23 cellular contexts compared by ENCODE assay signal in the genomic region with DNA sequence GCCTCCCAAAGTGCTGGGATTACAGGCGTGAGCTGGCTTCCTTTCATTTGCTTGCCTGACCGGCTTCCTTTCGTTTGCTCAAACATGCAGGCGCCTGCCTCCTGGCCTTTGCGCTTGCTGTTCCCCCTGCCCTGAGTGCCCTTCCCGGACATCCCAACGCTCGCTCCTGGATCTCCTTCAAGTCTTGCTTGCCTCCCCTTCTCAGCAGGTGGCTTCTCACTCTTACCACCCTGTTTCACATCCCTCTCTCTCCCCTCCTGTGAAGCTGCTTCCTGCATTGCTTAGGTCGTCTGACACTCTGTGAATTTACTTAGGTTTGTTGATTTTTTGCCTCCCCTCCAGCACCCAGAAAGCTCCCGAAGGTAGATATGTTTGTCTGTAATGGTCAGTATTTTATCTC. TPM values are rescaled to one million over a fixed set of nuclear protein-coding genes. Genes with fewer than 3 reads are reported as not detected.
DNase-seq lines count a peak whose midpoint lies in the region; ATAC-seq, FAIRE-seq and TF ChIP-seq lines count a peak whose summit lies in the region.
"Had no signal": no experiment of that assay in that cellular context is flagged by ENCODE, and none has a peak within 500 bp of the region (broad histone marks: within the 10 kb centered on the region; RNA-seq: fewer than 3 reads in every experiment).

No MANE protein-coding gene starts in this region.

- H3K4me1 Mint-ChIP-seq in neural crest cell, result no peaks in the 10 kb centered on the region
- H3K4me1 Mint-ChIP-seq: CD8-positive, alpha-beta memory T cell had no signal

- CTCF ChIA-PET in H1 (lab: Charles Lee; ENCODE audit: partially characterized antibody), result interaction anchor here (1.2 to 2.4 kb wide), 5 partner anchors 9 to 137 kb away, joined by 3 to 9 read pairs (median 4); no protein-coding TSS in a partner anchor

- H3K79me1 ChIP-seq in H1 (ENCODE audit: low read depth, low read length), result no peaks in the 10 kb centered on the region

- H4K91ac ChIP-seq in H1 (replicated peaks; ENCODE audit: insufficient read length, low read length), result peak overlapping the region; percentile 35

- no peaks in the 10 kb centered on the region for H3K36me3 Mint-ChIP-seq in neural crest cell (ENCODE audit: low read depth)
- H3K36me3 Mint-ChIP-seq: CD8-positive, alpha-beta memory T cell had no signal

- FAIRE-seq in H1 (lab: Jason Lieb, UNC), result no peak
- FAIRE-seq: A204.1, D721Med, G401.6 had no signal

- POLR2A ChIA-PET in H1 (lab: Charles Lee; ENCODE audit: partially characterized antibody), result no interaction called here

- TF ChIP-seq POLR2A in H1 (IDR thresholded peaks at IDR 0.05; ENCODE audit: control extremely low read depth in 1 of 2, low read depth in 2 of 2, low read length in 2 of 2), result no peak

- TF ChIP-seq CTCF in right atrium auricular region (IDR thresholded peaks at IDR 0.05), result no peak
- TF ChIP-seq CTCF in H1 (IDR thresholded peaks at IDR 0.05; ENCODE audit: control extremely low read depth in 1 of 3, insufficient read depth in 1 of 3, low read depth in 1 of 3, low read length in 3 of 3), result no peak
- TF ChIP-seq CTCF in neural crest cell (conservative IDR thresholded peaks at IDR 0.05), result no peak
- no peak for TF ChIP-seq CTCF in upper lobe of right lung (IDR thresholded peaks at IDR 0.05)

- no peak for DNase-seq in right atrium auricular region (ENCODE audit: low spot score)
- DNase-seq in cardiac septum (ENCODE audit: low spot score), result no peak
- no peak for DNase-seq in H1 (ENCODE audit: low read depth in 1 of 2, low spot score in 2 of 2)
- DNase-seq in neural crest cell (ENCODE audit: low read depth, low spot score), result no peak
- no peak for DNase-seq in upper lobe of right lung
- no peak for DNase-seq in amygdala (lab: John Stamatoyannopoulos, UW)
- no peak for DNase-seq in stimulated activated naive CD8-positive, alpha-beta T cell treated with anti-CD3 and anti-CD28 coated beads, Interleukin-15, Interleukin-2, amounts not matched to agents 100 U/mL and 50 U/mL, for 24 hours
- DNase-seq: CD8-positive, alpha-beta memory T cell; DMS79; GOT3; HFFc6; KBM-7; MV-4-11; NCI-H1417; NCI-H187 treated with DMSO at 0.1 percent for 48 hours; NK-92 treated with Interleukin-12 subunit alpha and Interleukin-12 subunit beta, amount 100 ng/mL, for 24 hours; PC-3 had no signal

- no peak overlapping the region for H3K9ac ChIP-seq in H1 (replicated peaks in 1 of 4; ENCODE audit: extremely low read depth in 1 of 4, low read depth in 3 of 4, low read length in 3 of 4)
- H3K9ac ChIP-seq: BLaER1 had no signal

- no peak for TF ChIP-seq RAD21 in H1 (IDR thresholded peaks at IDR 0.05 in 1 of 2, conservative IDR thresholded peaks at IDR 0.05 in 1 of 2; ENCODE audit: low read depth in 2 of 2, low read length in 2 of 2)

- no peak overlapping the region for H2BK120ac ChIP-seq in H1 (replicated peaks; ENCODE audit: low read depth, low read length)

- H3K27me3 Mint-ChIP-seq in neural crest cell (ENCODE audit: low read depth), result peaks cover 27% of the 10 kb centered on the region

- H3K36me3 ChIP-seq in right atrium auricular region (no peaks in the 10 kb centered on the region), H1 (ENCODE audit: control insufficient read depth in 2 of 4, insufficient read depth in 4 of 4, low read length in 3 of 4) (no peaks in the 10 kb centered on the region), upper lobe of right lung (no peaks in the 10 kb centered on the region)
- H3K36me3 ChIP-seq: BLaER1 had no signal

- H3K9me3 Mint-ChIP-seq in neural crest cell, result no peaks in the 10 kb centered on the region
- H3K9me3 Mint-ChIP-seq: CD8-positive, alpha-beta memory T cell; HFFc6 had no signal

- H3K4me3 Mint-ChIP-seq in neural crest cell, result no peak overlapping the region
- H3K4me3 Mint-ChIP-seq: CD8-positive, alpha-beta memory T cell; HFFc6 had no signal

- H3K56ac ChIP-seq in H1 (replicated peaks; ENCODE audit: insufficient read length, low read depth, low read length), result no peak overlapping the region

- ATAC-seq in upper lobe of right lung, result no peak
- no peak for ATAC-seq in stimulated activated naive CD8-positive, alpha-beta T cell treated with anti-CD3 and anti-CD28 coated beads, Interleukin-15, Interleukin-2, amounts not matched to agents 100 U/mL and 50 U/mL, for 24 hours
- ATAC-seq in HG03432 (IDR thresholded peaks at IDR 0.05; ENCODE audit: unreplicated experiment), result no peak
- ATAC-seq: PC-3 had no signal

- H2AFZ ChIP-seq in H1 (ENCODE audit: low read length), result no peak overlapping the region

- H3K4me1 ChIP-seq in right atrium auricular region, result peaks cover 0 to 65% of the 10 kb centered on the region in 2 donors
- peaks cover 7 to 12% (median 10%) of the 10 kb centered on the region in 4 experiments; a peak in 5 of 7 replicates for H3K4me1 ChIP-seq in H1 (replicated peaks in 1 of 4; ENCODE audit: control insufficient read depth in 3 of 4, insufficient read depth in 4 of 4, low read length in 3 of 4)
- H3K4me1 ChIP-seq in upper lobe of right lung, result no peaks in the 10 kb centered on the region

- H4K5ac ChIP-seq in H1 (ENCODE audit: insufficient read length, low read depth, low read length), result no peak overlapping the region

- H2AK5ac ChIP-seq in H1 (ENCODE audit: low read depth, low read length), result no peak overlapping the region

- intact Hi-C loops in cardiac septum (cut with DNase I) (no loop called here), upper lobe of right lung (cut with DNase I) (loop anchor here (5.0 kb wide), 1 partner anchor 52 kb away; no protein-coding TSS in a partner anchor)

- H3K18ac ChIP-seq in H1 (ENCODE audit: extremely low read depth, low read length), result no peak overlapping the region

- H3K9me3 ChIP-seq in right atrium auricular region (no peaks in the 10 kb centered on the region), H1 (ENCODE audit: insufficient read depth in 2 of 2, low read depth in 1 of 2, low read length in 1 of 2) (no peaks in the 10 kb centered on the region), upper lobe of right lung (no peaks in the 10 kb centered on the region)
- H3K9me3 ChIP-seq: BLaER1 had no signal

- H3K23ac ChIP-seq in H1 (ENCODE audit: insufficient read length), result no peak overlapping the region

- H3K27me3 ChIP-seq in right atrium auricular region (no peaks in the 10 kb centered on the region), H1 (replicated peaks in 1 of 4; ENCODE audit: control insufficient read depth in 3 of 4, extremely low read depth in 1 of 4, insufficient read depth in 3 of 4, low read length in 3 of 4) (no peaks in the 10 kb centered on the region), upper lobe of right lung (peaks cover 6% of the 10 kb centered on the region)
- H3K27me3 ChIP-seq: BLaER1 had no signal

- H4K20me1 ChIP-seq in H1 (replicated peaks in 1 of 2; ENCODE audit: control insufficient read depth in 1 of 2, insufficient read depth in 2 of 2, low read length in 2 of 2), result no peaks in the 10 kb centered on the region
- H4K20me1 ChIP-seq: BLaER1 had no signal

- no peak overlapping the region for H4K8ac ChIP-seq in H1 (ENCODE audit: extremely low read depth, insufficient read depth, low read length)

- H3K27ac ChIP-seq in right atrium auricular region (peak overlapping the region; percentile 20 to 52), H1 (ENCODE audit: low read depth, low read length) (no peak overlapping the region), upper lobe of right lung (peak overlapping the region; percentile 47)
- H3K27ac ChIP-seq: BLaER1, RWPE1 had no signal

- 82% methylated on average over 10 of the region's 10 CpGs; no CpG with 5 or more reads in 1 of the 2 experiments for WGBS in H1 (ENCODE audit: extremely low coverage in 1 of 2, insufficient coverage in 1 of 2, insufficient read length in 1 of 2, insufficient replicate concordance in 2 of 2, low coverage in 1 of 2, low lambda C conversion rate in 2 of 2, missing lambda C conversion rate in 1 of 2), 2 experiments

- H3K4ac ChIP-seq in H1 (replicated peaks; ENCODE audit: insufficient read length, low read depth, low read length), result peak overlapping the region; percentile 44

- no peak overlapping the region for H3K14ac ChIP-seq in H1 (ENCODE audit: insufficient read length)

- no peak overlapping the region for H2BK5ac ChIP-seq in H1 (ENCODE audit: low read depth, low read length)

- no peak overlapping the region for H2BK15ac ChIP-seq in H1 (ENCODE audit: low read length)

- no peak overlapping the region for H3K4me2 ChIP-seq in H1 (ENCODE audit: insufficient read depth in 1 of 2, low read depth in 2 of 2, low read length in 2 of 2)
- H3K4me2 ChIP-seq: BLaER1 had no signal

- H2BK12ac ChIP-seq in H1 (ENCODE audit: low read depth, low read length), result no peak overlapping the region

- no peaks in the 10 kb centered on the region for H3K79me2 ChIP-seq in H1 (ENCODE audit: control insufficient read depth in 1 of 2, insufficient read depth in 2 of 2, low read length in 2 of 2)

- H2BK20ac ChIP-seq in H1 (ENCODE audit: low read length), result no peak overlapping the region

- no peak for TF ChIP-seq EP300 in H1 (IDR thresholded peaks at IDR 0.05; ENCODE audit: borderline replicate concordance in 1 of 2, low read depth in 2 of 2, low read length in 2 of 2)

- H3K23me2 ChIP-seq in H1 (ENCODE audit: low read depth, low read length), result no peaks in the 10 kb centered on the region

- H3K27ac Mint-ChIP-seq in neural crest cell (ENCODE audit: unreplicated experiment), result peak overlapping the region; percentile 78
- H3K27ac Mint-ChIP-seq: CD8-positive, alpha-beta memory T cell; HFFc6 had no signal

- H3K4me3 ChIP-seq in right atrium auricular region (no peak overlapping the region), H1 (ENCODE audit: extremely low read depth in 1 of 4, insufficient read depth in 2 of 4, low read depth in 3 of 4, low read length in 4 of 4) (no peak overlapping the region), upper lobe of right lung (no peak overlapping the region)
- H3K4me3 ChIP-seq: BLaER1 had no signal

RNA-seq across cellular contexts. Expression of a gene that starts 25.6 kb away (rescaled TPM):
- 100 to 1,000 TPM; 163 to 238 TPM for total RNA-seq in right atrium auricular region
- 607 TPM for total RNA-seq in cardiac septum
- 18.9 and 20.8 TPM in 2 replicates for total RNA-seq in H1 (2021; fragmentation: NEBNext Ultra II Directional; extraction: Animal tissue kit (Norgen Biotek cat#: 25700))
- polyA plus RNA-seq in H1 (2011; rRNA removed), result 30.9 and 45.7 TPM in 2 replicates
- polyA plus RNA-seq in H1 (2011; cell fraction: cytosol; rRNA removed), result 36.6 TPM
- 92.2 TPM for polyA plus RNA-seq in H1 (2011; cell fraction: nucleus; rRNA removed)
- 24.3 to 38.5 TPM (median 26.3 TPM) in 4 replicates for polyA plus RNA-seq in H1 (2012, experiment 1 of 2)
- polyA plus RNA-seq in H1 (2012, experiment 2 of 2), result 13.1 TPM
- 14.9 TPM for polyA plus RNA-seq in H1 (2013, experiment 1 of 2)
- polyA plus RNA-seq in H1 (2013, experiment 2 of 2), result 13.9 TPM
- polyA minus RNA-seq in H1 (2011; rRNA and poly(A)+ RNA removed), result 33.2 and 38.9 TPM in 2 replicates
- polyA minus RNA-seq in H1 (2011; cell fraction: cytosol; rRNA and poly(A)+ RNA removed), result 27.0 TPM
- 34.6 TPM for polyA minus RNA-seq in H1 (2011; cell fraction: nucleus; rRNA and poly(A)+ RNA removed)
- 52.5 and 58.9 TPM in 2 replicates for total RNA-seq in neural crest cell
- 48.1 TPM for total RNA-seq in upper lobe of right lung

RNA-seq across cellular contexts. Expression of a gene that starts 41.0 kb away (rescaled TPM):
- 10 to 100 TPM; 11.9 to 12.9 TPM for total RNA-seq in right atrium auricular region
- 12.4 TPM for total RNA-seq in cardiac septum
- 37.0 and 40.5 TPM in 2 replicates for total RNA-seq in H1 (2021; fragmentation: NEBNext Ultra II Directional; extraction: Animal tissue kit (Norgen Biotek cat#: 25700))
- polyA plus RNA-seq in H1 (2011; rRNA removed), result 25.3 and 34.1 TPM in 2 replicates
- polyA plus RNA-seq in H1 (2011; cell fraction: cytosol; rRNA removed), result 40.3 TPM
- 84.0 TPM for polyA plus RNA-seq in H1 (2011; cell fraction: nucleus; rRNA removed)
- polyA plus RNA-seq in H1 (2012, experiment 1 of 2), result 35.9 to 46.2 TPM (median 43.6 TPM) in 4 replicates
- 10.2 TPM for polyA plus RNA-seq in H1 (2012, experiment 2 of 2)
- polyA plus RNA-seq in H1 (2013, experiment 1 of 2), result 29.8 TPM
- 26.8 TPM for polyA plus RNA-seq in H1 (2013, experiment 2 of 2)
- polyA minus RNA-seq in H1 (2011; rRNA and poly(A)+ RNA removed), result 25.6 and 31.0 TPM in 2 replicates
- polyA minus RNA-seq in H1 (2011; cell fraction: cytosol; rRNA and poly(A)+ RNA removed), result 21.4 TPM
- polyA minus RNA-seq in H1 (2011; cell fraction: nucleus; rRNA and poly(A)+ RNA removed), result 85.0 TPM
- total RNA-seq in neural crest cell, result 34.0 and 35.6 TPM in 2 replicates
- total RNA-seq in upper lobe of right lung, result 22.0 TPM
